Comparison of ENCODE assay signal across 3 cellular contexts in the genomic region with DNA sequence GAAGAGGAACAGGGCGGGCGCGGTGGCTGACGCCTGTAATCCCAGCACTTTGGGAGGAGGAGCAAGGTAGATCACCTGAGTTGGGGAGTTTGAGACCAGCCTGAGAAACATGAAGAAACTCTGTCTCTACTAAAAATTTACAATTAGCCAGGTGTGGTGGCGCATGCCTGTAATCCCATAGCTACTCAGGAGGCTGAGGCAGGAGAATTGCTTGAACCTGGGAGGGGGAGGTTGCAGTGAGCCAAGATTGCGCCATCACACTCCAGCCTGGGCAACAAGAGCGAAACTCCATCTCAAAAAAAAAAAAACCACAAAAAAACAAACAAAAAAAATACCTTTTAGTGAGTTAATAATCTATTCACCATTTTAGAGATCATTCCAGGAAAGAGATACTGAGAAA.
TF ChIP-seq lines count a peak whose summit lies in the region.

No MANE protein-coding gene starts in this region.

TF ChIP-seq in IMR-90, 13 proteins besides CTCF, POLR2A, EP300 and RAD21:
- TF ChIP-seq CEBPB (IDR thresholded peaks at IDR 0.05; ENCODE audit: low read depth, low read length): peak; percentile 42

TF ChIP-seq in H1, 55 proteins besides CTCF, POLR2A, EP300 and RAD21:
- TF ChIP-seq CEBPB (IDR thresholded peaks at IDR 0.05; ENCODE audit: low read depth, low read length): peak; percentile 59

TF ChIP-seq in HepG2, 621 proteins besides CTCF, POLR2A, EP300 and RAD21:
- TF ChIP-seq ZMYM3 (CRISPR knock-in tag; IDR thresholded peaks at IDR 0.05): peak; percentile 49; the same call in 1 of the 2 replicates
- TF ChIP-seq CEBPB (IDR thresholded peaks at IDR 0.05; ENCODE audit: borderline replicate concordance, low read depth, low read length): peak; percentile 60
- TF ChIP-seq, protein P1, sequence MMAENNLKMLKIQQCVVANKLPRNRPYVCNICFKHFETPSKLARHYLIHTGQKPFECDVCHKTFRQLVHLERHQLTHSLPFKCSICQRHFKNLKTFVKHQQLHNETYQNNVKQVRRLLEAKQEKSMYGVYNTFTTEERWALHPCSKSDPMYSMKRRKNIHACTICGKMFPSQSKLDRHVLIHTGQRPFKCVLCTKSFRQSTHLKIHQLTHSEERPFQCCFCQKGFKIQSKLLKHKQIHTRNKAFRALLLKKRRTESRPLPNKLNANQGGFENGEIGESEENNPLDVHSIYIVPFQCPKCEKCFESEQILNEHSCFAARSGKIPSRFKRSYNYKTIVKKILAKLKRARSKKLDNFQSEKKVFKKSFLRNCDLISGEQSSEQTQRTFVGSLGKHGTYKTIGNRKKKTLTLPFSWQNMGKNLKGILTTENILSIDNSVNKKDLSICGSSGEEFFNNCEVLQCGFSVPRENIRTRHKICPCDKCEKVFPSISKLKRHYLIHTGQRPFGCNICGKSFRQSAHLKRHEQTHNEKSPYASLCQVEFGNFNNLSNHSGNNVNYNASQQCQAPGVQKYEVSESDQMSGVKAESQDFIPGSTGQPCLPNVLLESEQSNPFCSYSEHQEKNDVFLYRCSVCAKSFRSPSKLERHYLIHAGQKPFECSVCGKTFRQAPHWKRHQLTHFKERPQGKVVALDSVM (CRISPR knock-in tag; IDR thresholded peaks at IDR 0.05): peak; percentile 66; the same call in 1 of the 2 replicates
- TF ChIP-seq, protein P2, sequence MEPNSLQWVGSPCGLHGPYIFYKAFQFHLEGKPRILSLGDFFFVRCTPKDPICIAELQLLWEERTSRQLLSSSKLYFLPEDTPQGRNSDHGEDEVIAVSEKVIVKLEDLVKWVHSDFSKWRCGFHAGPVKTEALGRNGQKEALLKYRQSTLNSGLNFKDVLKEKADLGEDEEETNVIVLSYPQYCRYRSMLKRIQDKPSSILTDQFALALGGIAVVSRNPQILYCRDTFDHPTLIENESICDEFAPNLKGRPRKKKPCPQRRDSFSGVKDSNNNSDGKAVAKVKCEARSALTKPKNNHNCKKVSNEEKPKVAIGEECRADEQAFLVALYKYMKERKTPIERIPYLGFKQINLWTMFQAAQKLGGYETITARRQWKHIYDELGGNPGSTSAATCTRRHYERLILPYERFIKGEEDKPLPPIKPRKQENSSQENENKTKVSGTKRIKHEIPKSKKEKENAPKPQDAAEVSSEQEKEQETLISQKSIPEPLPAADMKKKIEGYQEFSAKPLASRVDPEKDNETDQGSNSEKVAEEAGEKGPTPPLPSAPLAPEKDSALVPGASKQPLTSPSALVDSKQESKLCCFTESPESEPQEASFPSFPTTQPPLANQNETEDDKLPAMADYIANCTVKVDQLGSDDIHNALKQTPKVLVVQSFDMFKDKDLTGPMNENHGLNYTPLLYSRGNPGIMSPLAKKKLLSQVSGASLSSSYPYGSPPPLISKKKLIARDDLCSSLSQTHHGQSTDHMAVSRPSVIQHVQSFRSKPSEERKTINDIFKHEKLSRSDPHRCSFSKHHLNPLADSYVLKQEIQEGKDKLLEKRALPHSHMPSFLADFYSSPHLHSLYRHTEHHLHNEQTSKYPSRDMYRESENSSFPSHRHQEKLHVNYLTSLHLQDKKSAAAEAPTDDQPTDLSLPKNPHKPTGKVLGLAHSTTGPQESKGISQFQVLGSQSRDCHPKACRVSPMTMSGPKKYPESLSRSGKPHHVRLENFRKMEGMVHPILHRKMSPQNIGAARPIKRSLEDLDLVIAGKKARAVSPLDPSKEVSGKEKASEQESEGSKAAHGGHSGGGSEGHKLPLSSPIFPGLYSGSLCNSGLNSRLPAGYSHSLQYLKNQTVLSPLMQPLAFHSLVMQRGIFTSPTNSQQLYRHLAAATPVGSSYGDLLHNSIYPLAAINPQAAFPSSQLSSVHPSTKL (CRISPR knock-in tag; IDR thresholded peaks at IDR 0.05): peak; percentile 27; the same call in 1 of the 2 replicates
- TF ChIP-seq CEBPG (CRISPR knock-in tag; IDR thresholded peaks at IDR 0.05): peak; percentile 65
- peak; percentile 80 for TF ChIP-seq ZNF460 (CRISPR knock-in tag; IDR thresholded peaks at IDR 0.05; ENCODE audit: borderline replicate concordance)
